ENCODE assay signal across 17 cellular contexts in genomic region chr1:17643861-17644703, GRCh38.
"Had no signal": no experiment of that assay in that cellular context is flagged by ENCODE, and none has a peak within 500 bp of the region (broad histone marks: within the 10 kb centered on the region; RNA-seq: fewer than 3 reads in every experiment).

No MANE protein-coding gene starts in this region.

- H3K4me3 ChIP-seq: lower lobe of right lung, neural progenitor cell, ovary, sigmoid colon, tibial nerve, vagina had no signal

- H3K36me3 ChIP-seq: neural progenitor cell, ovary had no signal

- H3K9me3 Mint-ChIP-seq: activated naive CD4-positive, alpha-beta T cell treated with anti-CD3 and anti-CD28 coated beads for 36 hours; neural progenitor cell had no signal

- H3K27me3 ChIP-seq: neural progenitor cell, ovary, sigmoid colon, tibial nerve, vagina had no signal

- H3K27ac ChIP-seq: lower lobe of right lung, neural progenitor cell, ovary, sigmoid colon, tibial nerve, vagina had no signal

- H3K4me1 Mint-ChIP-seq: neural progenitor cell had no signal

- H3K9ac ChIP-seq: neural progenitor cell had no signal

- H3K4me3 Mint-ChIP-seq: activated naive CD4-positive, alpha-beta T cell treated with anti-CD3 and anti-CD28 coated beads for 36 hours; neural progenitor cell had no signal

- DNase-seq: activated CD4-positive, alpha-beta T cell treated with anti-CD3 and anti-CD28 coated beads, Interleukin-2, amount 50 U/mL, for 1 hour; activated naive CD4-positive, alpha-beta T cell treated with anti-CD3 and anti-CD28 coated beads for 36 hours; effector CD4-positive, alpha-beta T cell; foreskin fibroblast; hypothalamus; kidney glomerular epithelial cell; lower lobe of right lung; sigmoid colon; stimulated activated CD4-positive, alpha-beta T cell treated with anti-CD3 and anti-CD28 coated beads, Interleukin-1b, Interleukin-23, amount 100 ng/mL, for 48 hours; T-helper 2 cell had no signal

- H3K9me3 ChIP-seq: lower lobe of right lung, ovary, sigmoid colon, tibial nerve, vagina had no signal

- H2AFZ ChIP-seq: neural progenitor cell had no signal

- FAIRE-seq: colon, endothelial cell of umbilical vein had no signal

- H3K27ac Mint-ChIP-seq: activated naive CD4-positive, alpha-beta T cell treated with anti-CD3 and anti-CD28 coated beads for 36 hours had no signal

- ATAC-seq: activated CD4-positive, CD25-positive, alpha-beta regulatory T cell treated with anti-CD3 and anti-CD28 coated beads, Interleukin-2, amount 50 U/mL, for 24 hours; lower lobe of right lung had no signal

- H3K4me1 ChIP-seq: neural progenitor cell had no signal

- H3K4me2 ChIP-seq: neural progenitor cell had no signal
